Comparison of ENCODE assay signal across 18 cellular contexts in the genomic region with DNA sequence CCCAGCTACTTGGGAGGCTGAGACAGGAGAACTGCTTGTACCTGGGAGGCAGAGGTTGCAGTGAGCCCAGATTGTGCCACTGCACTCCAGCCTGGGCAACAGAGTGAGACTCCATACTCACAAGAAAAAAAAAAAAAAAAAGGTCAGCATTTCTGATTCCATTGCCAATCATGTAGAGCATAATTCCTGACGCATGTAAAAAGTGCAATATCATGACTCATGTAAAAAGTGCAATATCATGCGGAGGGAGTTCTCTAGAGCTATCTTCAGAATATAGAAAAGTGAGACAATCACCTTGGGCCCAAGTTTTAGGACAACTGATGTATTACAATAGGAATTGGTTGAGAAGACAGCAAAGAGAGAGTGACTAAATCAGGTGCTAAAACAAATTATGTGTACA.
DNase-seq lines count a peak whose midpoint lies in the region; ATAC-seq, FAIRE-seq and TF ChIP-seq lines count a peak whose summit lies in the region.
"Had no signal": no experiment of that assay in that cellular context is flagged by ENCODE, and none has a peak within 500 bp of the region (broad histone marks: within the 10 kb centered on the region; RNA-seq: fewer than 3 reads in every experiment).

No MANE protein-coding gene starts in this region.

- H3K9me1 ChIP-seq in K562 (ENCODE audit: control insufficient read depth, insufficient read depth, low read length), result no peaks in the 10 kb centered on the region

- no peaks in the 10 kb centered on the region for H4K20me1 ChIP-seq in GM23338 (replicated peaks; ENCODE audit: insufficient read depth)
- no peaks in the 10 kb centered on the region for H4K20me1 ChIP-seq in K562 (replicated peaks; ENCODE audit: control insufficient read depth, insufficient read depth, low read length)

- peaks cover 3% of the 10 kb centered on the region; the same call in 1 of the 3 replicates for H3K4me1 ChIP-seq in A549
- peaks cover 67% of the 10 kb centered on the region for H3K4me1 ChIP-seq in GM23338 (ENCODE audit: insufficient read depth)
- no peaks in the 10 kb centered on the region for H3K4me1 ChIP-seq in K562 (replicated peaks in 1 of 2; ENCODE audit: control insufficient read depth in 2 of 2, insufficient read depth in 2 of 2, low read length in 2 of 2)
- H3K4me1 ChIP-seq in iPS-20b (ENCODE audit: insufficient read depth, low read length), result peaks cover 52% of the 10 kb centered on the region

- peak overlapping the region; percentile 86 for H3K27ac Mint-ChIP-seq in GM23338
- H3K27ac Mint-ChIP-seq in endothelial cell (ENCODE audit: unreplicated experiment), result no peak overlapping the region
- H3K27ac Mint-ChIP-seq: CD4-positive, alpha-beta T cell had no signal

- in situ Hi-C loops in K562 (cut with MboI), result no loop called here

- H3K36me3 ChIP-seq in GM23338 (ENCODE audit: insufficient read depth) (no peaks in the 10 kb centered on the region), K562 (ENCODE audit: control insufficient read depth, insufficient read depth, low read length) (no peaks in the 10 kb centered on the region), iPS-20b (ENCODE audit: insufficient read depth, low read depth, low read length) (no peaks in the 10 kb centered on the region)

- no peaks in the 10 kb centered on the region for H3K9me2 ChIP-seq in GM23338 (ENCODE audit: insufficient read depth)

- no peaks in the 10 kb centered on the region for H3K27me3 ChIP-seq in GM23338 (ENCODE audit: insufficient read depth)
- no peaks in the 10 kb centered on the region for H3K27me3 ChIP-seq in K562 (ENCODE audit: control insufficient read depth in 2 of 2, insufficient read depth in 2 of 2, low read length in 2 of 2)
- no peaks in the 10 kb centered on the region for H3K27me3 ChIP-seq in iPS-20b (ENCODE audit: insufficient read depth, low read length)

- H3K27me3 Mint-ChIP-seq in GM23338 (ENCODE audit: insufficient read depth, low read depth, poor library complexity), result no peaks in the 10 kb centered on the region
- H3K27me3 Mint-ChIP-seq in endothelial cell (ENCODE audit: unreplicated experiment), result no peaks in the 10 kb centered on the region
- H3K27me3 Mint-ChIP-seq: CD4-positive, alpha-beta T cell had no signal

- H3K79me2 ChIP-seq in GM23338 (replicated peaks; ENCODE audit: insufficient read depth) (peaks cover 7% of the 10 kb centered on the region), K562 (ENCODE audit: control insufficient read depth, insufficient read depth, low read length) (no peaks in the 10 kb centered on the region)

- peaks cover 10% of the 10 kb centered on the region; the same call in 2 of the 3 replicates for H3K36me3 Mint-ChIP-seq in GM23338 (ENCODE audit: low read depth)
- H3K36me3 Mint-ChIP-seq in endothelial cell (ENCODE audit: low read depth, unreplicated experiment), result no peaks in the 10 kb centered on the region

- intact Hi-C loops in K562 (cut with micrococcal nuclease), result no loop called here

- H3K4me3 ChIP-seq in A549 (no peak overlapping the region), GM23338 (no peak overlapping the region), K562 (no peak overlapping the region), iPS-20b (ENCODE audit: low read length) (no peak overlapping the region)
- H3K4me3 ChIP-seq: GM23248 had no signal

- CTCF ChIA-PET in A549 (lab: Yijun Ruan, JAX) (no interaction called here), K562 (lab: Yijun Ruan, JAX; ENCODE audit: low intra/inter-chr PET ratio) (no interaction called here)

- no peak for ATAC-seq in A549
- ATAC-seq in GM23338, result no peak
- ATAC-seq in K562, result no peak

- H3K4me3 Mint-ChIP-seq in GM23338, result no peak overlapping the region
- H3K4me3 Mint-ChIP-seq in endothelial cell (ENCODE audit: unreplicated experiment), result no peak overlapping the region
- H3K4me3 Mint-ChIP-seq: CD4-positive, alpha-beta T cell; H9 had no signal

- H3K27ac ChIP-seq in A549 (no peak overlapping the region), GM23338 (ENCODE audit: low read depth) (peak overlapping the region; percentile 63), K562 (ENCODE audit: extremely low read depth, low read depth, low read length) (no peak overlapping the region), iPS-20b (ENCODE audit: low read length) (peak overlapping the region; percentile 21)
- H3K27ac ChIP-seq: C4-2B, GM23248 had no signal

- DNase-seq in A549 (ENCODE audit: low read depth in 1 of 2, low spot score in 1 of 2), result no peak
- no peak for DNase-seq in GM23338 (ENCODE audit: low spot score)
- DNase-seq in K562 (ENCODE audit: extremely low read depth in 1 of 4, low spot score in 3 of 4), result no peak
- DNase-seq in frontal cortex (ENCODE audit: low spot score in 2 of 2), result no peak
- no peak for DNase-seq in NCI-H2107 (lab: John Stamatoyannopoulos, UW)
- no peak for DNase-seq in endothelial cell (ENCODE audit: low spot score)
- DNase-seq: AML-193; Caco-2; CD4-positive, alpha-beta T cell; GM23248; H9 had no signal

- H3K9ac ChIP-seq in K562 (ENCODE audit: insufficient read depth in 1 of 2, low read depth in 2 of 2, low read length in 2 of 2) (no peak overlapping the region), iPS-20b (ENCODE audit: low read depth, low read length) (no peak overlapping the region; the same call in 1 of the 2 replicates)
- H3K9ac ChIP-seq: GM23248 had no signal

- POLR2A ChIA-PET in A549 (lab: Yijun Ruan, JAX) (no interaction called here), K562 (lab: Yijun Ruan, JAX) (no interaction called here)

- TF ChIP-seq RAD21 in A549 (conservative IDR thresholded peaks at IDR 0.05 in 1 of 2, IDR thresholded peaks at IDR 0.05 in 1 of 2) (no peak), K562 (CRISPR knock-in tag; conservative IDR thresholded peaks at IDR 0.05 in 1 of 2, IDR thresholded peaks at IDR 0.05 in 1 of 2) (no peak)

- H3K4me1 Mint-ChIP-seq in GM23338 (peaks cover 76% of the 10 kb centered on the region), endothelial cell (ENCODE audit: unreplicated experiment) (peaks cover 49% of the 10 kb centered on the region)

- H2AFZ ChIP-seq in GM23338 (no peak overlapping the region), K562 (ENCODE audit: low read depth, low read length) (no peak overlapping the region)
- H2AFZ ChIP-seq: GM23248 had no signal

- FAIRE-seq in A549 (lab: Jason Lieb, UNC), result no peak
- FAIRE-seq in K562 (lab: Jason Lieb, UNC), result no peak
- no peak for FAIRE-seq in frontal cortex (lab: Jason Lieb, UNC)
- FAIRE-seq: A204.1, D721Med, G401.6, GM12891, HTR-8/SVneo had no signal

- WGBS in A549 (ENCODE audit: missing lambda C conversion rate), result 81% methylated on average over 2 of the region's 2 CpGs
- 6% methylated on average over 2 of the region's 2 CpGs for WGBS in K562 (ENCODE audit: insufficient coverage, low coverage, missing lambda C conversion rate)

- H3K9me3 Mint-ChIP-seq in GM23338 (no peaks in the 10 kb centered on the region), endothelial cell (ENCODE audit: unreplicated experiment) (no peaks in the 10 kb centered on the region)
- H3K9me3 Mint-ChIP-seq: CD4-positive, alpha-beta T cell; H9 had no signal

- no peaks in the 10 kb centered on the region for H3F3A ChIP-seq in GM23338 (replicated peaks; ENCODE audit: low read depth)

- no peaks in the 10 kb centered on the region for H3K9me3 ChIP-seq in A549
- no peaks in the 10 kb centered on the region for H3K9me3 ChIP-seq in K562 (replicated peaks; ENCODE audit: control insufficient read depth, insufficient read depth, low read depth, low read length)
- no peaks in the 10 kb centered on the region for H3K9me3 ChIP-seq in iPS-20b (ENCODE audit: insufficient read depth, low read depth, low read length)
- H3K9me3 ChIP-seq: Caco-2 had no signal

- no peak for TF ChIP-seq POLR2A in A549 (IDR thresholded peaks at IDR 0.05; ENCODE audit: low read length)
- no peak for TF ChIP-seq POLR2A in K562 (conservative IDR thresholded peaks at IDR 0.05)

- no TSS peak for BruUV-seq in K562 (replicated peaks; lab: Mats Ljungman, UMichigan)

- no peak for TF ChIP-seq EP300 in A549 (IDR thresholded peaks at IDR 0.05)
- TF ChIP-seq EP300 in K562 (IDR thresholded peaks at IDR 0.05; ENCODE audit: low read length), result no peak

- no peak for TF ChIP-seq CTCF in A549 (IDR thresholded peaks at IDR 0.05)
- TF ChIP-seq CTCF in GM23338 (conservative IDR thresholded peaks at IDR 0.05; ENCODE audit: low read depth in 2 of 2), result no peak
- TF ChIP-seq CTCF in K562 (IDR thresholded peaks at IDR 0.05 in 2 of 3, conservative IDR thresholded peaks at IDR 0.05 in 1 of 3; ENCODE audit: insufficient read depth in 2 of 3, low read depth in 1 of 3, low read length in 3 of 3), result no peak
- no peak for TF ChIP-seq CTCF in endothelial cell (IDR thresholded peaks at IDR 0.05; ENCODE audit: unreplicated experiment)

- H3K4me2 ChIP-seq in A549 (no peak overlapping the region), GM23338 (no peak overlapping the region), K562 (ENCODE audit: insufficient read depth, low read length) (no peak overlapping the region)

TF ChIP-seq in A549, 52 proteins besides CTCF, POLR2A, EP300 and RAD21:
- TF ChIP-seq MAFK (IDR thresholded peaks at IDR 0.05; ENCODE audit: partially characterized antibody), result peak; percentile 77
- TF ChIP-seq EHF (CRISPR knock-in tag; IDR thresholded peaks at IDR 0.05), result no peak
TF ChIP-seq in A549: peak in this region for 1.

TF ChIP-seq in GM23338, 12 proteins besides CTCF, POLR2A, EP300 and RAD21 (continues in another document):
- TF ChIP-seq EZH2 (IDR thresholded peaks at IDR 0.05; ENCODE audit: low read depth, unreplicated experiment) (no peak), EZH2phosphoT487 (IDR thresholded peaks at IDR 0.05; ENCODE audit: unreplicated experiment) (no peak)
- TF ChIP-seq, protein P1, sequence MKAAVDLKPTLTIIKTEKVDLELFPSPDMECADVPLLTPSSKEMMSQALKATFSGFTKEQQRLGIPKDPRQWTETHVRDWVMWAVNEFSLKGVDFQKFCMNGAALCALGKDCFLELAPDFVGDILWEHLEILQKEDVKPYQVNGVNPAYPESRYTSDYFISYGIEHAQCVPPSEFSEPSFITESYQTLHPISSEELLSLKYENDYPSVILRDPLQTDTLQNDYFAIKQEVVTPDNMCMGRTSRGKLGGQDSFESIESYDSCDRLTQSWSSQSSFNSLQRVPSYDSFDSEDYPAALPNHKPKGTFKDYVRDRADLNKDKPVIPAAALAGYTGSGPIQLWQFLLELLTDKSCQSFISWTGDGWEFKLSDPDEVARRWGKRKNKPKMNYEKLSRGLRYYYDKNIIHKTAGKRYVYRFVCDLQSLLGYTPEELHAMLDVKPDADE (IDR thresholded peaks at IDR 0.05), result no peak

TF ChIP-seq in K562, 482 proteins besides CTCF, POLR2A, EP300 and RAD21 (continues in another document):
- TF ChIP-seq HDAC8 (tag; IDR thresholded peaks at IDR 0.05), result no peak

Comparison
In these comparisons a context has a peak if more than half of its experiments do, and no peak if none do; other contexts are left out.
1. H3K27ac ChIP-seq: peak in GM23338 (single experiment) and iPS-20b (single experiment); none in A549 (0 of 2) and K562 (single experiment).
2. Of the 35 proteins assayed by ChIP-seq in both K562 and A549: peak only in K562: none; only in A549: none; in both: MAFK; in neither: 34.